In genomic region chr11:73140213-73141030, GRCh38 we compare ENCODE assay signal across 8 cellular contexts. TPM values are rescaled to one million over a fixed set of nuclear protein-coding genes. Genes with fewer than 3 reads are reported as not detected.
A peak's percentile ranks its signal among the peaks of the same experiment; 100 is the strongest.
DNase-seq lines count a peak whose midpoint lies in the region; ATAC-seq and TF ChIP-seq lines count a peak whose summit lies in the region.

No MANE protein-coding gene starts in this region.

- peaks cover 70% of the 10 kb centered on the region for H3K79me2 ChIP-seq in DOHH2 (ENCODE audit: control insufficient read depth, low read length)

- no peaks in the 10 kb centered on the region for H3K27me3 Mint-ChIP-seq in activated CD8-positive, alpha-beta T cell treated with anti-CD3 and anti-CD28 coated beads for 36 hours

- H4K91ac ChIP-seq in neuronal stem cell (ENCODE audit: low read depth, low read length, poor library complexity), result no peak overlapping the region

- H3K4me2 ChIP-seq in DOHH2 (ENCODE audit: low read length) (peak overlapping the region; percentile 87), neuronal stem cell (ENCODE audit: insufficient read depth, low read length, poor library complexity, severe bottlenecking) (peak overlapping the region; percentile 85)

- H2BK120ac ChIP-seq in neuronal stem cell (ENCODE audit: low read depth, low read length), result no peak overlapping the region

- no peak overlapping the region for H3K23ac ChIP-seq in neuronal stem cell (ENCODE audit: low read depth, low read length, poor library complexity)

- H3K79me1 ChIP-seq in neuronal stem cell (ENCODE audit: low read depth, low read length), result peaks cover 2% of the 10 kb centered on the region

- H3K4me1 ChIP-seq in DOHH2 (ENCODE audit: control insufficient read depth, low read length), result peaks cover 65% of the 10 kb centered on the region
- H3K4me1 ChIP-seq in neuronal stem cell (ENCODE audit: control insufficient read depth in 2 of 2, insufficient read depth in 1 of 2, low read depth in 1 of 2, low read length in 2 of 2), result peaks cover 8 to 18% of the 10 kb centered on the region in 2 donors

- H3K9me3 ChIP-seq in DOHH2 (ENCODE audit: control insufficient read depth, insufficient read depth, low read length) (no peaks in the 10 kb centered on the region), neuronal stem cell (replicated peaks in 1 of 2; ENCODE audit: control insufficient read depth in 2 of 2, insufficient read depth in 1 of 2, low read depth in 1 of 2, low read length in 2 of 2) (peaks cover 0 to 3% of the 10 kb centered on the region in 2 donors)

- H2BK15ac ChIP-seq in neuronal stem cell (ENCODE audit: low read length), result no peak overlapping the region

- peak overlapping the region; percentile 94 for H3K27ac Mint-ChIP-seq in activated CD8-positive, alpha-beta T cell treated with anti-CD3 and anti-CD28 coated beads for 36 hours

- no peak for ATAC-seq in activated CD8-positive, alpha-beta T cell treated with anti-CD3 and anti-CD28 coated beads for 36 hours
- ATAC-seq in HG02852 (IDR thresholded peaks at IDR 0.05; ENCODE audit: unreplicated experiment), result no peak
- no peak for ATAC-seq in GM21515 (IDR thresholded peaks at IDR 0.05; ENCODE audit: unreplicated experiment)

- H3K9me2 ChIP-seq in DOHH2 (replicated peaks; ENCODE audit: control insufficient read depth, low read length), result no peaks in the 10 kb centered on the region

- peak overlapping the region; percentile 98 for H2BK5ac ChIP-seq in neuronal stem cell (ENCODE audit: low read length)

- TF ChIP-seq CTCF in DOHH2 (IDR thresholded peaks at IDR 0.05; ENCODE audit: low read depth, low read length, poor library complexity, severe bottlenecking) (no peak), fibroblast of the aortic adventitia (IDR thresholded peaks at IDR 0.05; ENCODE audit: insufficient read depth, low read length) (no peak)
- TF ChIP-seq CTCF in activated CD8-positive, alpha-beta T cell treated with anti-CD3 and anti-CD28 coated beads for 36 hours (IDR thresholded peaks at IDR 0.05), result no peak

- no peak overlapping the region for H3K18ac ChIP-seq in neuronal stem cell (ENCODE audit: low read length)

- intact Hi-C loops in activated CD8-positive, alpha-beta T cell treated with anti-CD3 and anti-CD28 coated beads for 36 hours (cut with micrococcal nuclease), result no loop called here

- peak overlapping the region; percentile 86 for H2AFZ ChIP-seq in neuronal stem cell (ENCODE audit: low read length)

- POLR2A ChIA-PET in activated CD8-positive, alpha-beta T cell treated with anti-CD3 and anti-CD28 coated beads for 36 hours (lab: Charles Lee), result interaction anchor here (0.6 to 1.3 kb wide), 5 partner anchors 11 to 300 kb away, joined by 3 to 4 read pairs (median 3); no protein-coding TSS in a partner anchor

- peaks cover 18% of the 10 kb centered on the region for H3K36me3 Mint-ChIP-seq in activated CD8-positive, alpha-beta T cell treated with anti-CD3 and anti-CD28 coated beads for 36 hours (ENCODE audit: low read depth)

- H3K36me3 ChIP-seq in DOHH2 (ENCODE audit: control insufficient read depth, low read length) (peaks cover 65% of the 10 kb centered on the region), neuronal stem cell (replicated peaks in 1 of 2; ENCODE audit: control insufficient read depth in 2 of 2, insufficient read depth in 2 of 2, low read length in 2 of 2) (peaks cover 2 to 38% of the 10 kb centered on the region in 2 donors)

- no peak overlapping the region for H3K14ac ChIP-seq in neuronal stem cell (ENCODE audit: low read length)

- no peak for DNase-seq in Jurkat, Clone E6-1 (ENCODE audit: low read depth, low spot score)
- peak; percentile 27 for DNase-seq in activated CD8-positive, alpha-beta T cell treated with anti-CD3 and anti-CD28 coated beads for 36 hours
- DNase-seq in fibroblast of the aortic adventitia (ENCODE audit: low read depth) (peak; percentile 40), neuronal stem cell (ENCODE audit: low spot score) (peak; percentile 26), AML-193 (lab: John Stamatoyannopoulos, UW) (no peak)

- H2AK5ac ChIP-seq in neuronal stem cell (ENCODE audit: low read depth, low read length), result no peak overlapping the region

- CTCF ChIA-PET in activated CD8-positive, alpha-beta T cell treated with anti-CD3 and anti-CD28 coated beads for 36 hours (lab: Charles Lee), result interaction anchor here (4.1 kb wide), 1 partner anchor 38 kb away, joined by 23 read pairs; no protein-coding TSS in a partner anchor

- H3K4me3 Mint-ChIP-seq in activated CD8-positive, alpha-beta T cell treated with anti-CD3 and anti-CD28 coated beads for 36 hours, result peak overlapping the region; percentile 98

- no CpG with 5 or more reads among the region's 26 CpGs for WGBS in neuronal stem cell (ENCODE audit: extremely low coverage in 2 of 2, insufficient read length in 2 of 2, insufficient replicate concordance in 1 of 2), 2 donors

- no peak overlapping the region for H3K4ac ChIP-seq in neuronal stem cell (ENCODE audit: low read length)

- no peaks in the 10 kb centered on the region for H3K9me3 Mint-ChIP-seq in activated CD8-positive, alpha-beta T cell treated with anti-CD3 and anti-CD28 coated beads for 36 hours

- no peak overlapping the region for H2BK12ac ChIP-seq in neuronal stem cell (ENCODE audit: low read length)

- H4K8ac ChIP-seq in neuronal stem cell (ENCODE audit: low read depth, low read length), result no peak overlapping the region

- peaks cover 13% of the 10 kb centered on the region for H3F3A ChIP-seq in DOHH2 (ENCODE audit: control insufficient read depth, insufficient read depth)

- peak overlapping the region; percentile 99 for H3K9ac ChIP-seq in neuronal stem cell (ENCODE audit: low read depth, low read length, poor library complexity)

- H3K4me3 ChIP-seq in DOHH2 (ENCODE audit: low read length), result peak overlapping the region; percentile 92
- H3K4me3 ChIP-seq in Jurkat, Clone E6-1 (ENCODE audit: low read length), result peak overlapping the region; percentile 86
- H3K4me3 ChIP-seq in fibroblast of the aortic adventitia (ENCODE audit: low read depth, low read length), result peak overlapping the region; percentile 90
- H3K4me3 ChIP-seq in neuronal stem cell (ENCODE audit: low read length in 2 of 2), result peak overlapping the region; percentile 62 to 92

- H3K27ac ChIP-seq in DOHH2 (ENCODE audit: low read depth, low read length) (peak overlapping the region; percentile 98), neuronal stem cell (replicated peaks; ENCODE audit: low read length) (no peak overlapping the region)

- H3K27me3 ChIP-seq in DOHH2 (ENCODE audit: control insufficient read depth, low read length) (no peaks in the 10 kb centered on the region), neuronal stem cell (ENCODE audit: control insufficient read depth in 3 of 3, insufficient read depth in 3 of 3, low read depth in 1 of 3, low read length in 3 of 3) (no peaks in the 10 kb centered on the region)

- peaks cover 40% of the 10 kb centered on the region for H3K4me1 Mint-ChIP-seq in activated CD8-positive, alpha-beta T cell treated with anti-CD3 and anti-CD28 coated beads for 36 hours (ENCODE audit: low read depth)

- no peaks in the 10 kb centered on the region for H4K20me1 ChIP-seq in DOHH2 (ENCODE audit: control insufficient read depth, insufficient read depth, low read depth, low read length)

RNA-seq across cellular contexts. Expression of gene FCHSD2, which starts 1.7 kb away (rescaled TPM):
- polyA plus RNA-seq in Jurkat, Clone E6-1 (2012; ENCODE audit: insufficient read depth, insufficient read length), result 27.6 TPM
- total RNA-seq in activated CD8-positive, alpha-beta T cell treated with anti-CD3 and anti-CD28 coated beads for 36 hours, result 10 to 100 TPM; 23.6 to 24.8 TPM
- 11.3 and 14.9 TPM in 2 replicates for total RNA-seq in fibroblast of the aortic adventitia (ENCODE audit: low replicate concordance)
- 21.2 TPM for polyA plus RNA-seq in neuronal stem cell (2013, experiment 1 of 2)
- 22.1 TPM for polyA plus RNA-seq in neuronal stem cell (2013, experiment 2 of 2)

Comparison
In these comparisons a context has a peak if more than half of its experiments do, and no peak if none do; other contexts are left out.
1. DNase-seq: peak in activated CD8-positive, alpha-beta T cell treated with anti-CD3 and anti-CD28 coated beads for 36 hours (single experiment), fibroblast of the aortic adventitia (single experiment) and neuronal stem cell (single experiment); none in Jurkat, Clone E6-1 (single experiment) and AML-193 (0 of 2).
2. Peak in every context shown above with its lines, with median percentiles within 50 percentile points of each other: H3K4me3 ChIP-seq.